In genomic region chr10:89090760-89091455, GRCh38 we compare ENCODE assay signal across 18 cellular contexts.
A peak's percentile ranks its signal among the peaks of the same experiment; 100 is the strongest.
DNase-seq lines count a peak whose midpoint lies in the region; ATAC-seq and TF ChIP-seq lines count a peak whose summit lies in the region.
"Had no signal": no experiment of that assay in that cellular context is flagged by ENCODE, and none has a peak within 500 bp of the region (broad histone marks: within the 10 kb centered on the region; RNA-seq: fewer than 3 reads in every experiment).

No MANE protein-coding gene starts in this region.

- H3K36me3 ChIP-seq in psoas muscle (ENCODE audit: insufficient read depth in 1 of 2, low read depth in 1 of 2) = no peaks in the 10 kb centered on the region
- H3K36me3 ChIP-seq: HAP-1, neutrophil had no signal

- peak overlapping the region; percentile 5 for H3K4me3 Mint-ChIP-seq in activated CD8-positive, alpha-beta T cell treated with anti-CD3 and anti-CD28 coated beads, Interleukin-2, amount 10 ng/mL, durations not matched to agents 7 days and 5 days
- H3K4me3 Mint-ChIP-seq: activated naive CD4-positive, alpha-beta T cell treated with anti-CD3 and anti-CD28 coated beads for 36 hours; stimulated activated naive B cell treated with anti-CD40 and anti-IgM and Interleukin-4, amounts not matched to agents 10 μg/mL and 1 μg/mL and 100 μg/mL, for 72 hours had no signal

- H3K4me3 ChIP-seq in AG10803 (ENCODE audit: low read length) = no peak overlapping the region
- no peak overlapping the region for H3K4me3 ChIP-seq in psoas muscle
- H3K4me3 ChIP-seq: HAP-1 had no signal

- CTCF ChIA-PET in activated CD8-positive, alpha-beta T cell treated with anti-CD3 and anti-CD28 coated beads, Interleukin-2, amount 10 ng/mL, durations not matched to agents 7 days and 5 days (lab: Charles Lee) = interaction anchor here (1.1 to 1.9 kb wide), 4 partner anchors 29 to 156 kb away, joined by 3 to 7 read pairs (median 4); no protein-coding TSS in a partner anchor

- no peaks in the 10 kb centered on the region for H3K4me1 ChIP-seq in psoas muscle

- ATAC-seq in activated CD8-positive, alpha-beta T cell treated with anti-CD3 and anti-CD28 coated beads, Interleukin-2, amount 10 ng/mL, durations not matched to agents 7 days and 5 days = no peak
- ATAC-seq in HG02588 (IDR thresholded peaks at IDR 0.05; ENCODE audit: unreplicated experiment) = no peak
- ATAC-seq in psoas muscle = no peak
- ATAC-seq: stimulated activated naive B cell treated with anti-CD40 and anti-IgM and Interleukin-4, amounts not matched to agents 10 μg/mL and 1 μg/mL and 100 μg/mL, for 72 hours had no signal

- no peaks in the 10 kb centered on the region for H3K36me3 Mint-ChIP-seq in activated CD8-positive, alpha-beta T cell treated with anti-CD3 and anti-CD28 coated beads, Interleukin-2, amount 10 ng/mL, durations not matched to agents 7 days and 5 days (ENCODE audit: low read depth)
- H3K36me3 Mint-ChIP-seq: stimulated activated naive B cell treated with anti-CD40 and anti-IgM and Interleukin-4, amounts not matched to agents 10 μg/mL and 1 μg/mL and 100 μg/mL, for 72 hours had no signal

- H3K4me1 Mint-ChIP-seq in activated CD8-positive, alpha-beta T cell treated with anti-CD3 and anti-CD28 coated beads, Interleukin-2, amount 10 ng/mL, durations not matched to agents 7 days and 5 days (ENCODE audit: low read depth) = peaks cover 24% of the 10 kb centered on the region

- no peaks in the 10 kb centered on the region for H3K9me3 Mint-ChIP-seq in activated CD8-positive, alpha-beta T cell treated with anti-CD3 and anti-CD28 coated beads, Interleukin-2, amount 10 ng/mL, durations not matched to agents 7 days and 5 days (ENCODE audit: insufficient read depth)
- H3K9me3 Mint-ChIP-seq: activated naive CD4-positive, alpha-beta T cell treated with anti-CD3 and anti-CD28 coated beads for 36 hours; stimulated activated naive B cell treated with anti-CD40 and anti-IgM and Interleukin-4, amounts not matched to agents 10 μg/mL and 1 μg/mL and 100 μg/mL, for 72 hours had no signal

- no peaks in the 10 kb centered on the region for H3K9me3 ChIP-seq in psoas muscle
- H3K9me3 ChIP-seq: HAP-1, neutrophil had no signal

- no peaks in the 10 kb centered on the region for H3K27me3 Mint-ChIP-seq in activated CD8-positive, alpha-beta T cell treated with anti-CD3 and anti-CD28 coated beads, Interleukin-2, amount 10 ng/mL, durations not matched to agents 7 days and 5 days (ENCODE audit: low read depth)

- no peak for TF ChIP-seq EP300 in Ishikawa (IDR thresholded peaks at IDR 0.05; ENCODE audit: borderline replicate concordance)

- POLR2A ChIA-PET in activated CD8-positive, alpha-beta T cell treated with anti-CD3 and anti-CD28 coated beads, Interleukin-2, amount 10 ng/mL, durations not matched to agents 7 days and 5 days (lab: Charles Lee) = no interaction called here

- WGBS in psoas muscle, 3 donors = 44 to 63% (median 52%) methylated on average over 6 of the region's 6 CpGs

- intact Hi-C loops in psoas muscle (cut with DNase I) = no loop called here

- no peak overlapping the region for H3K27ac Mint-ChIP-seq in activated CD8-positive, alpha-beta T cell treated with anti-CD3 and anti-CD28 coated beads, Interleukin-2, amount 10 ng/mL, durations not matched to agents 7 days and 5 days
- H3K27ac Mint-ChIP-seq: activated naive CD4-positive, alpha-beta T cell treated with anti-CD3 and anti-CD28 coated beads for 36 hours; stimulated activated naive B cell treated with anti-CD40 and anti-IgM and Interleukin-4, amounts not matched to agents 10 μg/mL and 1 μg/mL and 100 μg/mL, for 72 hours had no signal

- no peaks in the 10 kb centered on the region for H3K27me3 ChIP-seq in psoas muscle (ENCODE audit: insufficient read depth in 3 of 3, low read length in 2 of 3)
- H3K27me3 ChIP-seq: neutrophil had no signal

- TF ChIP-seq RAD21 in Ishikawa (IDR thresholded peaks at IDR 0.05; ENCODE audit: low read depth) = no peak

- TF ChIP-seq CTCF in AG10803 (conservative IDR thresholded peaks at IDR 0.05; ENCODE audit: low read length) (no peak), psoas muscle (IDR thresholded peaks at IDR 0.05) (no peak)

- no peak overlapping the region for H3K27ac ChIP-seq in psoas muscle
- H3K27ac ChIP-seq: neutrophil had no signal

- DNase-seq in AG10803 (ENCODE audit: low read depth) = peak; percentile 84
- no peak for DNase-seq in activated CD8-positive, alpha-beta T cell treated with anti-CD3 and anti-CD28 coated beads, Interleukin-2, amount 10 ng/mL, durations not matched to agents 7 days and 5 days
- peak; percentile 27 for DNase-seq in fibroblast of the conjunctiva (ENCODE audit: low read depth)
- no peak for DNase-seq in T-helper 9 cell
- no peak for DNase-seq in GM19240 (ENCODE audit: insufficient read length, low spot score)
- no peak for DNase-seq in psoas muscle
- DNase-seq: activated CD4-positive, alpha-beta T cell treated with anti-CD3 and anti-CD28 coated beads for 1 hour; activated naive CD4-positive, alpha-beta T cell treated with anti-CD3 and anti-CD28 coated beads for 36 hours; central memory CD4-positive, alpha-beta T cell; DMS53; glutamatergic neuron; NCI-H1417 treated with DMSO at 0.1 percent for 48 hours; stimulated activated naive B cell treated with anti-CD40 and anti-IgM and Interleukin-4, amounts not matched to agents 10 μg/mL and 1 μg/mL and 100 μg/mL, for 72 hours; T-helper 1 cell had no signal

TF ChIP-seq in Ishikawa, 13 proteins besides CTCF, POLR2A, EP300 and RAD21:
- TF ChIP-seq, protein P1, sequence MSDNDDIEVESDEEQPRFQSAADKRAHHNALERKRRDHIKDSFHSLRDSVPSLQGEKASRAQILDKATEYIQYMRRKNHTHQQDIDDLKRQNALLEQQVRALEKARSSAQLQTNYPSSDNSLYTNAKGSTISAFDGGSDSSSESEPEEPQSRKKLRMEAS (IDR thresholded peaks at IDR 0.05) = no peak
- TF ChIP-seq CEBPB (IDR thresholded peaks at IDR 0.05) (0 out of 2 replicates have a peak, but pooled peaks have one; percentile 19), TAF1 (IDR thresholded peaks at IDR 0.05; ENCODE audit: low read depth) (no peak)

Comparison
In these comparisons a context has a peak if more than half of its experiments do, and no peak if none do; other contexts are left out.
1. DNase-seq: peak in AG10803 (single experiment) and fibroblast of the conjunctiva (single experiment); none in activated CD8-positive, alpha-beta T cell treated with anti-CD3 and anti-CD28 coated beads, Interleukin-2, amount 10 ng/mL, durations not matched to agents 7 days and 5 days (single experiment), T-helper 9 cell (single experiment), GM19240 (single experiment) and psoas muscle (0 of 2).